ENCODE assay signal across 8 cellular contexts in the genomic region with DNA sequence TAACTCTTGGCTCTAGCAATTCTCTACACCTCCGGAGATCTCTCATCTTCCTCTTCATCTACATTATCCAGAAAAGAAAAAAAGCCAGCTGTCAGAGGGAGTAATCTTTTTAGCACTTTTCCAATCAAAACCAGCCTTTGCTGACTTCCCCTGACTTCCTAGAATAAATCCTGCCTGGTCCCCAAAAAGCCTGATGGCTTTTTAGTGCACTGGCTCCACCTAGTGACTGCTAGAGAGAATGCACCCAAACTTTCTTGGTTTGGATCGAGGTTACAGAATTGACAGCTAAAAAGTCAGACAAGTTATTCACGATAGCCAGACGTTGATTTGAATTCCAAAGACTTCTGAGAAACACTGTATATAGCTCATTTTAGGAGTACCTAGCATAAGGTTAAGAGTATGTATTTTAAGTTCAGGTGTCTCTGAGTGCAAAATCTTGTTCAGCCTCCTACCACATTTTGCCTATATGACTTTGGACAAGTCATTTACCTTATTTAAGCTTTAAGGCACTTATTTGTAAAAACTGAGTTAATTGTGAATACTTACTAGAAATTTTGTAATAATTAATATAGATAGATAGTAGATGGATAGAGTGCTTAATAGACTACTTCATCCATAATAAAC.
DNase-seq lines count a peak whose midpoint lies in the region; ATAC-seq and TF ChIP-seq lines count a peak whose summit lies in the region.

No MANE protein-coding gene starts in this region.

- no peak for TF ChIP-seq POLR2A in breast epithelium (IDR thresholded peaks at IDR 0.05)

- POLR2A ChIA-PET in AG04449 (lab: Yijun Ruan, JAX), result no interaction called here

- no peaks in the 10 kb centered on the region for H3K9me3 ChIP-seq in SJCRH30 (replicated peaks)
- H3K9me3 ChIP-seq in breast epithelium, result no peaks in the 10 kb centered on the region

- ATAC-seq in GM21390 (IDR thresholded peaks at IDR 0.05; ENCODE audit: unreplicated experiment), result no peak

- H3K4me3 ChIP-seq in AG04449 (ENCODE audit: low read depth, low read length) (no peak overlapping the region), LNCaP clone FGC (ENCODE audit: low read depth, low read length) (no peak overlapping the region), SJCRH30 (no peak overlapping the region), breast epithelium (no peak overlapping the region), kidney epithelial cell (ENCODE audit: low read depth, low read length) (no peak overlapping the region)

- CTCF ChIA-PET in AG04449 (lab: Yijun Ruan, JAX), result interaction anchor here (0.6 to 4.8 kb wide), 29 partner anchors 8 to 1251 kb away, joined by 3 to 32 read pairs (median 4); no protein-coding TSS in a partner anchor

- H3K4me1 ChIP-seq in SJCRH30 (no peaks in the 10 kb centered on the region), breast epithelium (no peaks in the 10 kb centered on the region)

- H3K27me3 ChIP-seq in SJCRH30 (no peaks in the 10 kb centered on the region), breast epithelium (no peaks in the 10 kb centered on the region), kidney epithelial cell (ENCODE audit: control insufficient read depth, insufficient read depth, low read length) (no peaks in the 10 kb centered on the region)

- intact Hi-C loops in breast epithelium (cut with DNase I; ENCODE audit: low total_unique reads), result no loop called here

- H3K36me3 ChIP-seq in SJCRH30, result no peaks in the 10 kb centered on the region
- no peaks in the 10 kb centered on the region for H3K36me3 ChIP-seq in breast epithelium
- H3K36me3 ChIP-seq in kidney epithelial cell (ENCODE audit: control insufficient read depth, insufficient read depth, low read length), result no peaks in the 10 kb centered on the region

- DNase-seq in AG04449 (ENCODE audit: low read depth, low spot score), result no peak
- DNase-seq in LNCaP clone FGC (ENCODE audit: low read depth), result peak; percentile 10
- DNase-seq in SJCRH30, result peak; percentile 27 to 78
- DNase-seq in breast epithelium (ENCODE audit: low spot score in 2 of 2), result no peak
- DNase-seq in kidney epithelial cell (ENCODE audit: low read depth), result no peak
- peak; percentile 24 to 42 for DNase-seq in stimulated activated CD4-positive, alpha-beta T cell treated with anti-CD3 and anti-CD28 coated beads, Interleukin-2, amount 100 ng/mL, for 48 hours

- peak; percentile 79 for TF ChIP-seq CTCF in AG04449 (IDR thresholded peaks at IDR 0.05; ENCODE audit: insufficient read depth, low read length, missing control alignments)
- TF ChIP-seq CTCF in GM12873 (IDR thresholded peaks at IDR 0.05; ENCODE audit: insufficient read depth, low read depth, low read length, missing control alignments), result peak; percentile 92
- peak; percentile 89 for TF ChIP-seq CTCF in LNCaP clone FGC (IDR thresholded peaks at IDR 0.05; ENCODE audit: control insufficient read depth, extremely low read depth, insufficient read depth)
- peak; percentile 60 to 82 (median 67) for TF ChIP-seq CTCF in breast epithelium (IDR thresholded peaks at IDR 0.05)
- TF ChIP-seq CTCF in kidney epithelial cell (IDR thresholded peaks at IDR 0.05; ENCODE audit: insufficient read depth, low read length, poor library complexity, severe bottlenecking), result peak; percentile 95

- H3K27ac ChIP-seq in SJCRH30 (no peak overlapping the region), breast epithelium (no peak overlapping the region)

Comparison
In these comparisons a context has a peak if more than half of its experiments do, and no peak if none do; other contexts are left out.
1. DNase-seq: peak in LNCaP clone FGC (single experiment), SJCRH30 (2 of 2) and stimulated activated CD4-positive, alpha-beta T cell treated with anti-CD3 and anti-CD28 coated beads, Interleukin-2, amount 100 ng/mL, for 48 hours (2 of 2); none in AG04449 (single experiment), breast epithelium (0 of 2) and kidney epithelial cell (single experiment).
2. Peak in every context shown above with its lines, with median percentiles within 50 percentile points of each other: CTCF ChIP-seq.